ENCODE assay signal across 1 cellular context in genomic region chr21:28794341-28794970, GRCh38.
TF ChIP-seq lines count a peak whose summit lies in the region.

No MANE protein-coding gene starts in this region.

TF ChIP-seq in endothelial cell of umbilical vein, 7 proteins besides CTCF, POLR2A, EP300 and RAD21:
- no peak for TF ChIP-seq POLR2AphosphoS5 (IDR thresholded peaks at IDR 0.05; ENCODE audit: insufficient read depth, low read depth, low read length)
- TF ChIP-seq FOS (IDR thresholded peaks at IDR 0.05; ENCODE audit: borderline replicate concordance, insufficient read depth, low read length), result no peak
- no peak for TF ChIP-seq MYC (IDR thresholded peaks at IDR 0.05; ENCODE audit: low read depth, low read length)
- no peak for TF ChIP-seq EZH2 (IDR thresholded peaks at IDR 0.05; ENCODE audit: borderline replicate concordance, low read depth, low read length, severe bottlenecking)
- TF ChIP-seq GATA2 (IDR thresholded peaks at IDR 0.05; ENCODE audit: insufficient read depth, insufficient read length, low read depth, low read length), result no peak
- no peak for TF ChIP-seq MAX (IDR thresholded peaks at IDR 0.05; ENCODE audit: insufficient read depth, insufficient read length)
- TF ChIP-seq JUN (IDR thresholded peaks at IDR 0.05; ENCODE audit: borderline replicate concordance, insufficient read depth, insufficient read length, low read depth), result no peak
